ENCODE assay signal across 9 cellular contexts in the genomic region with DNA sequence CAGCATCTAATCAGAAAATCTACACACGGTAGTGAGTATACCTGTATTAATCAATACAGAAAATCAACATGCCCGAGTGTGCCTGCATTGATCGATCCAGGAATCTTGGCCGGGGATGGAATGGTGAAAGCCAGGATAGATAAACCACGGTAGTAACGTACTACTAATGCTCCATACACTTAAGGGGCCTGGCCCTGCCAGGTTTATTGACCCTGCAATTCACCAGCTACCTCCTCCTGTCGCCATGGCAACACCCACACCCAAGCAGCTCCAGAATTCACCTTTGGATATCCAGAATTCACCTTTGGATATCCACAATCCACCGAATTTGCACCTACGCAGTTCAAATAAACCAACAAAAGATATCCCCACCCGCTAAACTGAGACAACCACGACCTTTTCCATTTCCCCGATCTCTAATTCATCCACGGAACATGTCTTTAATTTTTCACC. TPM values are rescaled to one million over a fixed set of nuclear protein-coding genes. Genes with fewer than 3 reads are reported as not detected.
A peak's percentile ranks its signal among the peaks of the same experiment; 100 is the strongest.
DNase-seq lines count a peak whose midpoint lies in the region; ATAC-seq and TF ChIP-seq lines count a peak whose summit lies in the region.
"Had no signal": no experiment of that assay in that cellular context is flagged by ENCODE, and none has a peak within 500 bp of the region (broad histone marks: within the 10 kb centered on the region; RNA-seq: fewer than 3 reads in every experiment).

No MANE protein-coding gene starts in this region.

- no peaks in the 10 kb centered on the region for H3K27me3 Mint-ChIP-seq in activated naive CD8-positive, alpha-beta T cell treated with anti-CD3 and anti-CD28 coated beads, Interleukin-2, amount 50 U/mL, for 24 hours
- no peaks in the 10 kb centered on the region for H3K27me3 Mint-ChIP-seq in activated naive CD8-positive, alpha-beta T cell treated with anti-CD3 and anti-CD28 coated beads for 36 hours
- H3K27me3 Mint-ChIP-seq: activated naive CD8-positive, alpha-beta T cell had no signal

- no peak for ATAC-seq in activated naive CD8-positive, alpha-beta T cell treated with anti-CD3 and anti-CD28 coated beads, Interleukin-2, amount 50 U/mL, for 24 hours
- peak; percentile 65 for ATAC-seq in mucosa of descending colon
- no peak for ATAC-seq in GM18498 (IDR thresholded peaks at IDR 0.05; ENCODE audit: unreplicated experiment)
- no peak for ATAC-seq in HG02610 (IDR thresholded peaks at IDR 0.05; ENCODE audit: unreplicated experiment)
- ATAC-seq in HG03457 (IDR thresholded peaks at IDR 0.05; ENCODE audit: unreplicated experiment), result no peak

- no peaks in the 10 kb centered on the region for H3K36me3 Mint-ChIP-seq in activated naive CD8-positive, alpha-beta T cell treated with anti-CD3 and anti-CD28 coated beads, Interleukin-2, amount 50 U/mL, for 24 hours (ENCODE audit: low read depth)
- no peaks in the 10 kb centered on the region for H3K36me3 Mint-ChIP-seq in activated naive CD8-positive, alpha-beta T cell treated with anti-CD3 and anti-CD28 coated beads for 36 hours
- H3K36me3 Mint-ChIP-seq: activated naive CD8-positive, alpha-beta T cell had no signal

- H3K36me3 ChIP-seq in effector memory CD4-positive, alpha-beta T cell (ENCODE audit: control insufficient read depth, insufficient read depth, low read length), result no peaks in the 10 kb centered on the region
- H3K36me3 ChIP-seq in mucosa of descending colon (ENCODE audit: low read depth), result no peaks in the 10 kb centered on the region

- H3K27me3 ChIP-seq in effector memory CD4-positive, alpha-beta T cell (replicated peaks; ENCODE audit: control insufficient read depth, insufficient read depth, low read length, poor library complexity, severe bottlenecking), result no peaks in the 10 kb centered on the region

- H3K27ac ChIP-seq in effector memory CD4-positive, alpha-beta T cell (ENCODE audit: insufficient read depth, low read length, poor library complexity, severe bottlenecking), result peak overlapping the region; percentile 98

- TF ChIP-seq CTCF in mucosa of descending colon (IDR thresholded peaks at IDR 0.05), result no peak

- peaks cover 25% of the 10 kb centered on the region for H3K4me1 ChIP-seq in effector memory CD4-positive, alpha-beta T cell (ENCODE audit: control insufficient read depth, insufficient read depth, low read length, poor library complexity, severe bottlenecking)
- H3K4me1 ChIP-seq in mucosa of descending colon (ENCODE audit: low read depth), result peaks cover 11% of the 10 kb centered on the region

- peaks cover 21% of the 10 kb centered on the region for H3K4me1 Mint-ChIP-seq in activated naive CD8-positive, alpha-beta T cell treated with anti-CD3 and anti-CD28 coated beads, Interleukin-2, amount 50 U/mL, for 24 hours
- peaks cover 20% of the 10 kb centered on the region for H3K4me1 Mint-ChIP-seq in activated naive CD8-positive, alpha-beta T cell treated with anti-CD3 and anti-CD28 coated beads for 36 hours

- no peak overlapping the region for H3K27ac Mint-ChIP-seq in activated naive CD8-positive, alpha-beta T cell treated with anti-CD3 and anti-CD28 coated beads, Interleukin-2, amount 50 U/mL, for 24 hours
- no peak overlapping the region for H3K27ac Mint-ChIP-seq in activated naive CD8-positive, alpha-beta T cell treated with anti-CD3 and anti-CD28 coated beads for 36 hours
- H3K27ac Mint-ChIP-seq: activated naive CD8-positive, alpha-beta T cell had no signal

- intact Hi-C loops in mucosa of descending colon (cut with DNase I, micrococcal nuclease), result loop anchor here in 1 of 2 donors (5.0 kb wide), 1 partner anchor 375 kb away; no protein-coding TSS in a partner anchor

- H3K9me3 Mint-ChIP-seq in activated naive CD8-positive, alpha-beta T cell treated with anti-CD3 and anti-CD28 coated beads, Interleukin-2, amount 50 U/mL, for 24 hours, result no peaks in the 10 kb centered on the region
- no peaks in the 10 kb centered on the region for H3K9me3 Mint-ChIP-seq in activated naive CD8-positive, alpha-beta T cell treated with anti-CD3 and anti-CD28 coated beads for 36 hours

- H3K4me3 ChIP-seq in effector memory CD4-positive, alpha-beta T cell (ENCODE audit: insufficient read depth, low read depth, low read length, poor library complexity, severe bottlenecking), result peak overlapping the region; percentile 87
- no peak overlapping the region for H3K4me3 ChIP-seq in mucosa of descending colon

- H3K4me3 Mint-ChIP-seq in activated naive CD8-positive, alpha-beta T cell treated with anti-CD3 and anti-CD28 coated beads, Interleukin-2, amount 50 U/mL, for 24 hours, result no peak overlapping the region
- no peak overlapping the region for H3K4me3 Mint-ChIP-seq in activated naive CD8-positive, alpha-beta T cell treated with anti-CD3 and anti-CD28 coated beads for 36 hours
- H3K4me3 Mint-ChIP-seq: activated naive CD8-positive, alpha-beta T cell had no signal

- DNase-seq in activated naive CD8-positive, alpha-beta T cell treated with anti-CD3 and anti-CD28 coated beads, Interleukin-2, amount 50 U/mL, for 24 hours, result peak; percentile 22
- DNase-seq in activated naive CD8-positive, alpha-beta T cell treated with anti-CD3 and anti-CD28 coated beads for 36 hours, result no peak
- DNase-seq in NCI-H774 (lab: John Stamatoyannopoulos, UW) (peak; percentile 74), mucosa of descending colon (peak; percentile 83 to 93 (median 88))
- DNase-seq in effector memory CD4-positive, alpha-beta T cell, result peak in 1 of 3 donors; percentile 8

- H3K9me3 ChIP-seq in effector memory CD4-positive, alpha-beta T cell (ENCODE audit: control insufficient read depth, low read length), result no peaks in the 10 kb centered on the region
- no peaks in the 10 kb centered on the region for H3K9me3 ChIP-seq in mucosa of descending colon

RNA-seq across cellular contexts. Expression of gene CALM1, which starts 14.8 kb away (rescaled TPM):
- 100 to 1,000 TPM; 437 to 439 TPM for total RNA-seq in activated naive CD8-positive, alpha-beta T cell treated with anti-CD3 and anti-CD28 coated beads for 36 hours
- 100 to 1,000 TPM; 610 to 985 (median 822) TPM for total RNA-seq in mucosa of descending colon

RNA-seq across cellular contexts. Expression of gene NRDE2, which starts 50.3 kb away (rescaled TPM):
- 10 to 100 TPM; 23.2 to 25.4 TPM for total RNA-seq in activated naive CD8-positive, alpha-beta T cell treated with anti-CD3 and anti-CD28 coated beads for 36 hours
- total RNA-seq in mucosa of descending colon, result 10 to 100 TPM; 23.0 to 31.5 (median 26.1) TPM
